ENCODE assay signal across 11 cellular contexts in genomic region chr6:41934278-41935189, GRCh38. TPM values are rescaled to one million over a fixed set of nuclear protein-coding genes. Genes with fewer than 3 reads are reported as not detected.
DNase-seq lines count a peak whose midpoint lies in the region; ATAC-seq and TF ChIP-seq lines count a peak whose summit lies in the region.
"Had no signal": no experiment of that assay in that cellular context is flagged by ENCODE, and none has a peak within 500 bp of the region (broad histone marks: within the 10 kb centered on the region; RNA-seq: fewer than 3 reads in every experiment).

No MANE protein-coding gene starts in this region.

- peaks cover 45% of the 10 kb centered on the region for H3K36me3 ChIP-seq in ACC112 (ENCODE audit: insufficient read depth, low read length)
- H3K36me3 ChIP-seq in DOHH2 (ENCODE audit: control insufficient read depth, low read length): peaks cover 100% of the 10 kb centered on the region

- no peaks in the 10 kb centered on the region for H3K9me3 ChIP-seq in DOHH2 (ENCODE audit: control insufficient read depth, insufficient read depth, low read length)

- H3K27ac Mint-ChIP-seq in T-cell (peak overlapping the region; percentile 72 to 89), glutamatergic neuron (ENCODE audit: unreplicated experiment) (peak overlapping the region; percentile 96)

- TF ChIP-seq CTCF in DOHH2 (IDR thresholded peaks at IDR 0.05; ENCODE audit: low read depth, low read length, poor library complexity, severe bottlenecking) (no peak), glutamatergic neuron (IDR thresholded peaks at IDR 0.05; ENCODE audit: partially characterized antibody, unreplicated experiment) (no peak)

- H3K9me3 Mint-ChIP-seq in T-cell (no peaks in the 10 kb centered on the region), glutamatergic neuron (ENCODE audit: unreplicated experiment) (peaks cover 10% of the 10 kb centered on the region)
- H3K9me3 Mint-ChIP-seq: naive B cell had no signal

- POLR2A ChIA-PET in T-cell (lab: Charles Lee): interaction anchor here (0.6 to 1.3 kb wide), 3 partner anchors 10 to 46 kb away, joined by 3 to 6 read pairs (median 4); partner anchors contain the start of genes BYSL (in 1 of the 2) and MED20 (in 1 of the 2)

- no peak for DNase-seq in T-cell
- DNase-seq in glutamatergic neuron: no peak
- no peak for DNase-seq in H4 (ENCODE audit: low spot score)
- no peak for DNase-seq in GM19240 (ENCODE audit: insufficient read length, low spot score)
- DNase-seq in NCI-H82 (lab: John Stamatoyannopoulos, UW): no peak
- no peak for DNase-seq in NCI-H2196 treated with DMSO at 0.1 percent for 48 hours (lab: John Stamatoyannopoulos, UW; ENCODE audit: unreplicated experiment)
- DNase-seq: naive B cell; NCI-H1694; stimulated activated CD4-positive, alpha-beta T cell treated with anti-CD3 and anti-CD28 coated beads, Interleukin-15, amount 100 ng/mL, for 24 hours had no signal

- ATAC-seq in T-cell (replicated peaks in 1 of 4): no peak

- H3K36me3 Mint-ChIP-seq in T-cell: peaks cover 40% of the 10 kb centered on the region
- H3K36me3 Mint-ChIP-seq in glutamatergic neuron (ENCODE audit: unreplicated experiment): no peaks in the 10 kb centered on the region

- H3K4me3 ChIP-seq in ACC112 (ENCODE audit: low read depth, low read length) (no peak overlapping the region), DOHH2 (ENCODE audit: low read length) (no peak overlapping the region)

- peaks cover 3% of the 10 kb centered on the region; the same call in 1 of the 2 replicates for H4K20me1 ChIP-seq in DOHH2 (ENCODE audit: control insufficient read depth, insufficient read depth, low read depth, low read length)

- H2AFZ ChIP-seq in ACC112 (ENCODE audit: low read length, unreplicated experiment): no peak overlapping the region

- H3K79me2 ChIP-seq in ACC112 (ENCODE audit: control insufficient read depth, insufficient read depth, low read length, unreplicated experiment) (peaks cover 46% of the 10 kb centered on the region), DOHH2 (ENCODE audit: control insufficient read depth, low read length) (peaks cover 76% of the 10 kb centered on the region)

- CTCF ChIA-PET in T-cell (lab: Charles Lee): interaction anchor here (0.5 to 2.5 kb wide), 8 partner anchors 9 to 514 kb away, joined by 3 to 23 read pairs (median 4); partner anchors contain the start of genes BYSL (in 1 of the 2), MED20 (in 1 of the 2) and TAF8 (in 1 of the 2)

- H3K4me1 ChIP-seq in ACC112 (ENCODE audit: control insufficient read depth, insufficient read depth, low read length, unreplicated experiment) (peaks cover 65% of the 10 kb centered on the region), DOHH2 (ENCODE audit: control insufficient read depth, low read length) (peaks cover 84% of the 10 kb centered on the region)

- H3K27me3 ChIP-seq in ACC112 (ENCODE audit: insufficient read depth, low read length): no peaks in the 10 kb centered on the region
- H3K27me3 ChIP-seq in DOHH2 (ENCODE audit: control insufficient read depth, low read length): no peaks in the 10 kb centered on the region

- H3K9me2 ChIP-seq in DOHH2 (replicated peaks; ENCODE audit: control insufficient read depth, low read length): no peaks in the 10 kb centered on the region

- H3K4me1 Mint-ChIP-seq in T-cell (peaks cover 58 to 75% (median 66%) of the 10 kb centered on the region in 3 donors), glutamatergic neuron (ENCODE audit: low read depth, unreplicated experiment) (peaks cover 32% of the 10 kb centered on the region)

- no peaks in the 10 kb centered on the region for H3K27me3 Mint-ChIP-seq in T-cell
- H3K27me3 Mint-ChIP-seq in glutamatergic neuron (ENCODE audit: unreplicated experiment): peaks cover 17% of the 10 kb centered on the region
- H3K27me3 Mint-ChIP-seq: naive B cell had no signal

- peak overlapping the region in 1 of 3 donors; percentile 93 for H3K4me3 Mint-ChIP-seq in T-cell
- H3K4me3 Mint-ChIP-seq in glutamatergic neuron (ENCODE audit: unreplicated experiment): peak overlapping the region; percentile 8

- H3K4me2 ChIP-seq in DOHH2 (ENCODE audit: low read length): peak overlapping the region; percentile 76

- peaks cover 50% of the 10 kb centered on the region for H3F3A ChIP-seq in DOHH2 (ENCODE audit: control insufficient read depth, insufficient read depth)

- H3K27ac ChIP-seq in ACC112 (ENCODE audit: low read depth, low read length) (0 out of 2 replicates have a peak overlapping the region, but pooled peaks have one; percentile 8), DOHH2 (ENCODE audit: low read depth, low read length) (peak overlapping the region; percentile 86)

RNA-seq across cellular contexts. Expression of gene CCND3, which starts 7.1 kb away (rescaled TPM):
- total RNA-seq in T-cell: 100 to 1,000 TPM; 265 to 532 (median 284) TPM
- total RNA-seq in glutamatergic neuron (ENCODE audit: unreplicated experiment): 27.1 TPM
- 50.0 and 51.3 TPM in 2 replicates for total RNA-seq in H4 (2014; rRNA removed; shearing (Covaris generic))

RNA-seq across cellular contexts. Expression of gene BYSL, which starts 13.2 kb away (rescaled TPM):
- 10 to 100 TPM in 3 of 5 donors, 1 to 10 TPM in 2; 3.5 to 20.5 (median 15.0) TPM for total RNA-seq in T-cell
- total RNA-seq in glutamatergic neuron (ENCODE audit: unreplicated experiment): 36.2 TPM
- 25.0 and 27.8 TPM in 2 replicates for total RNA-seq in H4 (2014; rRNA removed; shearing (Covaris generic))

RNA-seq across cellular contexts. Expression of gene MED20, which starts 13.6 kb away (rescaled TPM):
- total RNA-seq in T-cell (10 to 100 TPM in 3 of 5 donors, 1 to 10 TPM in 2; 5.4 to 12.1 (median 11.1) TPM), glutamatergic neuron (ENCODE audit: unreplicated experiment) (30.9 TPM)
- 49.4 and 51.8 TPM in 2 replicates for total RNA-seq in H4 (2014; rRNA removed; shearing (Covaris generic))

RNA-seq across cellular contexts. Expression of gene USP49, which starts 39.4 kb away (rescaled TPM):
- total RNA-seq in T-cell (1 to 10 TPM; 2.5 to 5.2 (median 3.3) TPM), glutamatergic neuron (ENCODE audit: unreplicated experiment) (14.7 TPM)
- total RNA-seq in H4 (2014; rRNA removed; shearing (Covaris generic)): 1.4 and 1.8 TPM in 2 replicates
